ENCODE assay signal across 8 cellular contexts in genomic region chr10:99711129-99711719, GRCh38. TPM values are rescaled to one million over a fixed set of nuclear protein-coding genes. Genes with fewer than 3 reads are reported as not detected.
A peak's percentile ranks its signal among the peaks of the same experiment; 100 is the strongest.
DNase-seq lines count a peak whose midpoint lies in the region; ATAC-seq, FAIRE-seq and TF ChIP-seq lines count a peak whose summit lies in the region.

No MANE protein-coding gene starts in this region.

- H3K23ac ChIP-seq in mesendoderm (ENCODE audit: low read length): no peak overlapping the region

- intact Hi-C loops in dorsolateral prefrontal cortex (cut with DNase I): loop anchor here in 1 of 2 donors (5.0 kb wide), 3 partner anchors 89 to 319 kb away; partner anchors contain the start of gene SLC25A28

- H3K36me3 ChIP-seq in DND-41 (ENCODE audit: insufficient read depth, low read length) (peaks cover 30% of the 10 kb centered on the region), SJCRH30 (peaks cover 12% of the 10 kb centered on the region), mesendoderm (ENCODE audit: control insufficient read depth, insufficient read depth, low read length) (peaks cover 2% of the 10 kb centered on the region)

- no peak overlapping the region for H4K8ac ChIP-seq in mesendoderm (ENCODE audit: low read depth, low read length)

- no peak overlapping the region for H3K4me2 ChIP-seq in A549
- no peak overlapping the region for H3K4me2 ChIP-seq in DND-41 (ENCODE audit: insufficient read depth, low read length)
- no peak overlapping the region for H3K4me2 ChIP-seq in mesendoderm (ENCODE audit: low read length)

- H3K4me1 ChIP-seq in A549: peaks cover 19% of the 10 kb centered on the region
- no peaks in the 10 kb centered on the region for H3K4me1 ChIP-seq in DND-41 (ENCODE audit: insufficient read depth, low read length)
- H3K4me1 ChIP-seq in SJCRH30: no peaks in the 10 kb centered on the region
- no peaks in the 10 kb centered on the region for H3K4me1 ChIP-seq in mesendoderm (ENCODE audit: control insufficient read depth, low read depth, low read length)

- DNase-seq in A549 (ENCODE audit: low read depth in 1 of 2, low spot score in 1 of 2) (peak; percentile 16 to 57), DND-41 (peak; percentile 26), SJCRH30 (peak; percentile 26 to 72), dorsolateral prefrontal cortex (no peak), mesendoderm (peak; percentile 59), ecto neural progenitor cell (ENCODE audit: low spot score) (no peak), DMS79 treated with DMSO at 0.1 percent for 48 hours (lab: John Stamatoyannopoulos, UW) (no peak)

- no peak overlapping the region for H3K56ac ChIP-seq in mesendoderm (ENCODE audit: low read length)

- no peaks in the 10 kb centered on the region for H3K79me2 ChIP-seq in DND-41 (ENCODE audit: insufficient read depth, low read length)
- no peaks in the 10 kb centered on the region for H3K79me2 ChIP-seq in mesendoderm (ENCODE audit: control insufficient read depth, insufficient read depth, low read length)

- FAIRE-seq in A549 (lab: Jason Lieb, UNC): peak; percentile 32

- ATAC-seq in A549 (peak; percentile 91 to 93), DND-41 (ENCODE audit: insufficient read depth, low read depth) (peak; percentile 80), HG03135 (IDR thresholded peaks at IDR 0.05; ENCODE audit: unreplicated experiment) (peak; percentile 50)

- TF ChIP-seq CTCF in A549 (IDR thresholded peaks at IDR 0.05): peak; percentile 65
- peak; percentile 68 for TF ChIP-seq CTCF in DND-41 (IDR thresholded peaks at IDR 0.05; ENCODE audit: borderline replicate concordance, extremely low read depth, low read length, poor library complexity, severe bottlenecking)
- TF ChIP-seq CTCF in dorsolateral prefrontal cortex (IDR thresholded peaks at IDR 0.05 in 54 of 56, conservative IDR thresholded peaks at IDR 0.05 in 2 of 56; ENCODE audit: low read depth in 1 of 56, partially characterized antibody in 56 of 56): peak in 52 of 56 donors; percentile 17 to 71 (median 51)

- H4K5ac ChIP-seq in mesendoderm (ENCODE audit: low read length): no peak overlapping the region

- no peak overlapping the region for H2AFZ ChIP-seq in DND-41 (ENCODE audit: low read depth, low read length)

- POLR2A ChIA-PET in A549 (lab: Yijun Ruan, JAX): no interaction called here

- no peak overlapping the region for H3K9ac ChIP-seq in DND-41 (ENCODE audit: low read depth, low read length)
- no peak overlapping the region for H3K9ac ChIP-seq in mesendoderm (ENCODE audit: low read length)

- H3K79me1 ChIP-seq in mesendoderm (ENCODE audit: low read length): no peaks in the 10 kb centered on the region

- no peaks in the 10 kb centered on the region for H3K27me3 ChIP-seq in DND-41 (ENCODE audit: insufficient read depth, low read length, poor library complexity)
- no peaks in the 10 kb centered on the region for H3K27me3 ChIP-seq in SJCRH30
- H3K27me3 ChIP-seq in dorsolateral prefrontal cortex: no peaks in the 10 kb centered on the region
- H3K27me3 ChIP-seq in mesendoderm (ENCODE audit: insufficient read depth, low read length, poor library complexity): no peaks in the 10 kb centered on the region

- no peak overlapping the region for H2BK120ac ChIP-seq in mesendoderm (ENCODE audit: low read depth, low read length)

- no peak for TF ChIP-seq POLR2A in A549 (IDR thresholded peaks at IDR 0.05; ENCODE audit: low read length)

- TF ChIP-seq RAD21 in A549 (conservative IDR thresholded peaks at IDR 0.05 in 1 of 2, IDR thresholded peaks at IDR 0.05 in 1 of 2): peak; percentile 63 to 75

- H2BK15ac ChIP-seq in mesendoderm (replicated peaks; ENCODE audit: low read depth): no peak overlapping the region

- H3K9me3 ChIP-seq in A549 (no peaks in the 10 kb centered on the region), DND-41 (ENCODE audit: insufficient read depth, low read length, severe bottlenecking) (no peaks in the 10 kb centered on the region), SJCRH30 (replicated peaks) (no peaks in the 10 kb centered on the region)

- H3K4me3 ChIP-seq in A549: no peak overlapping the region
- no peak overlapping the region for H3K4me3 ChIP-seq in DND-41 (ENCODE audit: low read depth in 1 of 2, low read length in 2 of 2)
- no peak overlapping the region for H3K4me3 ChIP-seq in SJCRH30
- no peak overlapping the region for H3K4me3 ChIP-seq in dorsolateral prefrontal cortex
- H3K4me3 ChIP-seq in mesendoderm (ENCODE audit: low read length): no peak overlapping the region

- H3K27ac ChIP-seq in A549 (no peak overlapping the region), DND-41 (ENCODE audit: low read length) (no peak overlapping the region), SJCRH30 (no peak overlapping the region), dorsolateral prefrontal cortex (no peak overlapping the region), mesendoderm (ENCODE audit: low read depth, low read length) (no peak overlapping the region)

- no peak for TF ChIP-seq EP300 in A549 (IDR thresholded peaks at IDR 0.05)

- no peak overlapping the region for H2BK5ac ChIP-seq in mesendoderm (ENCODE audit: low read length)

- H4K20me1 ChIP-seq in DND-41 (ENCODE audit: insufficient read depth, low read length): no peaks in the 10 kb centered on the region

- H3K4ac ChIP-seq in mesendoderm (ENCODE audit: low read depth, low read length): no peak overlapping the region

- CTCF ChIA-PET in A549 (lab: Yijun Ruan, JAX): interaction anchor here (0.6 to 2.9 kb wide), 33 partner anchors 9 to 322 kb away, joined by 3 to 26 read pairs (median 3); partner anchors contain the start of genes COX15, CUTC and ENTPD7

- no peak overlapping the region for H3K18ac ChIP-seq in mesendoderm (ENCODE audit: low read length)

- no peak overlapping the region for H2AK5ac ChIP-seq in mesendoderm (ENCODE audit: low read length)

TF ChIP-seq in A549, 52 proteins besides CTCF, POLR2A, EP300 and RAD21:
- no peak for TF ChIP-seq RCOR1 (IDR thresholded peaks at IDR 0.05; ENCODE audit: low read depth, low read length)
- peak; percentile 39; the same call in 1 of the 3 replicates for TF ChIP-seq SMC3 (IDR thresholded peaks at IDR 0.05)
- 0 out of 2 replicates have a peak, but pooled peaks have one; percentile 30 for TF ChIP-seq RFX5 (IDR thresholded peaks at IDR 0.05)
- TF ChIP-seq GATA3 (IDR thresholded peaks at IDR 0.05; ENCODE audit: borderline replicate concordance): no peak
- no peak for TF ChIP-seq HMGXB4 (CRISPR knock-in tag; IDR thresholded peaks at IDR 0.05; ENCODE audit: borderline replicate concordance)
- no peak for TF ChIP-seq EHF (CRISPR knock-in tag; IDR thresholded peaks at IDR 0.05)
- no peak for TF ChIP-seq CEBPB (IDR thresholded peaks at IDR 0.05)
TF ChIP-seq in A549: peak in this region for 2.

RNA-seq across cellular contexts. Expression of gene COX15, which starts 20.7 kb away (rescaled TPM):
- polyA plus RNA-seq in A549 (2011; rRNA removed) (54.4 and 54.7 TPM in 2 replicates), A549 (2017; fragmentation: RNase III; extraction: RNeasy Plus Mini Kit Qiagen cat#74134 plus additional on column Dnase treatment) (44.2 to 47.3 TPM (median 45.8 TPM) in 3 replicates)
- polyA plus RNA-seq in A549 (2012; cell fraction: cytosol; rRNA removed): 22.2 and 25.1 TPM in 2 replicates
- polyA plus RNA-seq in A549 (2012; cell fraction: nucleus; rRNA removed): 17.5 and 26.8 TPM in 2 replicates
- 24.6 and 25.7 TPM in 2 replicates for polyA minus RNA-seq in A549 (2011; rRNA and poly(A)+ RNA removed)
- total RNA-seq in SJCRH30 (2014; rRNA removed; shearing (Covaris generic)): 46.6 and 49.9 TPM in 2 replicates
- 10 to 100 TPM; 27.2 to 59.3 (median 40.6) TPM for total RNA-seq in dorsolateral prefrontal cortex
- polyA plus RNA-seq in mesendoderm (2013, experiment 1 of 2): 16.7 TPM
- 16.4 TPM for polyA plus RNA-seq in mesendoderm (2013, experiment 2 of 2)

RNA-seq across cellular contexts. Expression of gene CUTC, which starts 20.8 kb away (rescaled TPM):
- polyA plus RNA-seq in A549 (2011; rRNA removed): 48.3 and 66.5 TPM in 2 replicates
- 31.4 and 39.9 TPM in 2 replicates for polyA plus RNA-seq in A549 (2012; cell fraction: cytosol; rRNA removed)
- 13.1 and 26.5 TPM in 2 replicates for polyA plus RNA-seq in A549 (2012; cell fraction: nucleus; rRNA removed)
- polyA plus RNA-seq in A549 (2017; fragmentation: RNase III; extraction: RNeasy Plus Mini Kit Qiagen cat#74134 plus additional on column Dnase treatment): 44.5 to 48.8 TPM (median 47.6 TPM) in 3 replicates
- 26.6 and 29.3 TPM in 2 replicates for polyA minus RNA-seq in A549 (2011; rRNA and poly(A)+ RNA removed)
- total RNA-seq in SJCRH30 (2014; rRNA removed; shearing (Covaris generic)): 15.5 and 18.3 TPM in 2 replicates
- total RNA-seq in dorsolateral prefrontal cortex: 10 to 100 TPM; 10.9 to 32.6 (median 17.0) TPM
- 24.3 TPM for polyA plus RNA-seq in mesendoderm (2013, experiment 1 of 2)
- 23.4 TPM for polyA plus RNA-seq in mesendoderm (2013, experiment 2 of 2)

RNA-seq across cellular contexts. Expression of gene ENTPD7, which starts 51.9 kb away (rescaled TPM):
- polyA plus RNA-seq in A549 (2011; rRNA removed) (10.4 and 10.7 TPM in 2 replicates), A549 (2017; fragmentation: RNase III; extraction: RNeasy Plus Mini Kit Qiagen cat#74134 plus additional on column Dnase treatment) (6.6 to 7.3 TPM (median 6.8 TPM) in 3 replicates)
- polyA plus RNA-seq in A549 (2012; cell fraction: cytosol; rRNA removed): 3.3 and 4.3 TPM in 2 replicates
- 1.8 and 2.7 TPM in 2 replicates for polyA plus RNA-seq in A549 (2012; cell fraction: nucleus; rRNA removed)
- 18.8 and 19.9 TPM in 2 replicates for polyA minus RNA-seq in A549 (2011; rRNA and poly(A)+ RNA removed)
- total RNA-seq in SJCRH30 (2014; rRNA removed; shearing (Covaris generic)): 17.5 and 19.7 TPM in 2 replicates
- total RNA-seq in dorsolateral prefrontal cortex: 1 to 10 TPM; 2.1 to 7.5 (median 4.3) TPM
- polyA plus RNA-seq in mesendoderm (2013, experiment 1 of 2): 9.0 TPM
- 8.5 TPM for polyA plus RNA-seq in mesendoderm (2013, experiment 2 of 2)

Comparison
In these comparisons a context has a peak if more than half of its experiments do, and no peak if none do; other contexts are left out.
1. DNase-seq: peak in A549 (2 of 2), DND-41 (single experiment), SJCRH30 (2 of 2) and mesendoderm (single experiment); none in dorsolateral prefrontal cortex (0 of 10), ecto neural progenitor cell (single experiment) and DMS79 treated with DMSO at 0.1 percent for 48 hours (single experiment).
2. Peak in every context shown above with its lines, with median percentiles within 50 percentile points of each other: ATAC-seq and CTCF ChIP-seq.